In genomic region chr20:39784693-39785092, GRCh38 we compare ENCODE assay signal across 19 cellular contexts.
"Had no signal": no experiment of that assay in that cellular context is flagged by ENCODE, and none has a peak within 500 bp of the region (broad histone marks: within the 10 kb centered on the region; RNA-seq: fewer than 3 reads in every experiment).

No MANE protein-coding gene starts in this region.

- H3K27ac ChIP-seq: KMS-11, RWPE1 had no signal

- H3K4me3 ChIP-seq: K562 had no signal

- ATAC-seq: K562 had no signal

- DNase-seq: Kasumi-1, MM.1S, NCI-H1092 treated with DMSO at 0.1 percent for 48 hours, NCI-H1436, NCI-H187, NCI-H2029, NCI-H2081 treated with DMSO at 0.1 percent for 48 hours, NCI-H2171, NCI-H226, NCI-H446, NCI-H510A, NCI-H524 treated with DMSO at 0.1 percent for 48 hours, NCI-H69, NCI-H774, SHP77, SK-N-SH had no signal

- H3K9me3 ChIP-seq: SK-N-SH had no signal
